Comparison of ENCODE assay signal across 9 cellular contexts in the genomic region with DNA sequence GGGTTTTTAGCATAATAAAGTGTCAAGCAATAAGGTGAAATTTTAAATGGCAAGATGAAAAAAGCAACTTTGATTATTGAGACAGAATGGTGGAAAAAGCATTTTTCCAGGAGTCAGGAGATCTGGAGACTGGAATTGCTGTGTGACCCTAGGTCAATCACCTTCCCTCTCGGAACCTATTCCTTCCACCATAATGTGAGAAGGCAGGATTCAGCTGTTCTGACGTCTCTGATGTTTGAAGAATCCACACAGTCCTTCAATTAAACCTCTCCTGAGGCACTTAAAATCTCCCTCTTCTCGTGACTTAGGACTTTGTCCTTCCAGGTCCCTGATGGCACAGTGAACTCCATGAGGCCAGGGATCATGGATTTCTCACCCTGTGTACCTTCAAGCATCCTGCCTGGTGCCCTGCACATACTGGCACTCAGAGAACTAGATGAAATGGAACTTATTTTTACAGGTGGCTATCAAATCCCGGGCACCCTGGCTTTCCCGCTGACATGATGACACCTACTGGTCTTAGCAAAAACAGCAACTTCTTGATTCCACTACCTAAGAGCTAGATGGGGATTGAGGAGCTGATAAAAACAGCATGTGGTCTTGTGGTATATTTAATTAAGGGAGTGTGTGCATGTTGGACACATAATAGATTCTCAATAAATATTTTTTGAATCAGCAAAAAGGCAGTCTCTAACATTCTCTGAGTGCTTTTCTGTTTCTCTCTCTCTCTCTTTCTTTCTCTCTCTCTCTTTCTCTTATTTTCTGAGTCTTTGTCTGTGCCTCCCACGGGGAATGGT. TPM values are rescaled to one million over a fixed set of nuclear protein-coding genes. Genes with fewer than 3 reads are reported as not detected.
DNase-seq lines count a peak whose midpoint lies in the region; ATAC-seq, FAIRE-seq and TF ChIP-seq lines count a peak whose summit lies in the region.
"Had no signal": no experiment of that assay in that cellular context is flagged by ENCODE, and none has a peak within 500 bp of the region (broad histone marks: within the 10 kb centered on the region; RNA-seq: fewer than 3 reads in every experiment).

No MANE protein-coding gene starts in this region.

- no peak for DNase-seq in GM12864 (ENCODE audit: low read depth)
- DNase-seq in NCI-H187 treated with DMSO at 0.1 percent for 48 hours (lab: John Stamatoyannopoulos, UW), result peak; percentile 38
- peak; percentile 4 for DNase-seq in T-helper 9 cell
- DNase-seq in central memory CD4-positive, alpha-beta T cell, result peak; percentile 38
- DNase-seq in left colon, result peak in 1 of 2 donors; percentile 28
- peak in 2 of 3 experiments; percentile 3 to 29 for DNase-seq in stimulated activated CD4-positive, alpha-beta T cell treated with anti-CD3 and anti-CD28 coated beads, TNF-alpha, amount 100 ng/mL, for 4 hours (ENCODE audit: low read depth in 3 of 3)

- peak; percentile 88 for FAIRE-seq in A204.1 (lab: Jason Lieb, UNC)

- intact Hi-C loops in left colon (cut with DNase I, micrococcal nuclease), result loop anchor here in 1 of 2 donors (10.0 kb wide), 1 partner anchor 603 kb away; no protein-coding TSS in a partner anchor

- ATAC-seq in left colon, result peak; percentile 69
- ATAC-seq in HG03095 (IDR thresholded peaks at IDR 0.05; ENCODE audit: unreplicated experiment), result no peak

- no peak overlapping the region for H3K4me3 ChIP-seq in GM12864 (ENCODE audit: low read depth, low read length)

- TF ChIP-seq CTCF in GM12864 (IDR thresholded peaks at IDR 0.05; ENCODE audit: low read depth, low read length, missing control alignments), result peak; percentile 74

RNA-seq across cellular contexts. Expression of a gene that starts 2.3 kb away (rescaled TPM):
- not detected for total RNA-seq in left colon
- total RNA-seq: mononuclear cell had no signal
